37 cellular contexts compared by ENCODE assay signal in genomic region chr20:16219182-16219581, GRCh38.
"Had no signal": no experiment of that assay in that cellular context is flagged by ENCODE, and none has a peak within 500 bp of the region (broad histone marks: within the 10 kb centered on the region; RNA-seq: fewer than 3 reads in every experiment).

No MANE protein-coding gene starts in this region.

- H3K4me1 ChIP-seq: adrenal gland, ascending aorta, body of pancreas, breast epithelium had no signal

- H3K4me3 Mint-ChIP-seq: activated naive CD4-positive, alpha-beta T cell treated with anti-CD3 and anti-CD28 coated beads for 36 hours; activated naive CD4-positive, alpha-beta T cell treated with anti-CD3 and anti-CD28 coated beads, Interleukin-2, amount 10 ng/mL, durations not matched to agents 7 days and 5 days; activated naive CD4-positive, alpha-beta T cell treated with anti-CD3 and anti-CD28 coated beads, Interleukin-2, amount 50 U/mL, for 24 hours; activated naive CD8-positive, alpha-beta T cell; activated naive CD8-positive, alpha-beta T cell treated with anti-CD3 and anti-CD28 coated beads for 36 hours; activated naive CD8-positive, alpha-beta T cell treated with anti-CD3 and anti-CD28 coated beads, Interleukin-2, amount 10 ng/mL, durations not matched to agents 7 days and 5 days; activated naive CD8-positive, alpha-beta T cell treated with anti-CD3 and anti-CD28 coated beads, Interleukin-2, amount 50 U/mL, for 24 hours; activated T-cell treated with anti-CD3 and anti-CD28 coated beads, Interleukin-2, amount 50 U/mL, for 24 hours; activated T-cell treated with anti-CD3 and anti-CD28 coated beads, Interleukin-2, amount 50 U/mL, for 72 hours; activated T-helper 1 cell treated with anti-CD3 and anti-CD28 coated beads, Interleukin-12 subunit alpha, Interleukin-12 subunit beta, Interleukin-2, Interleukin-4 antibody, amounts not matched to agents 30 ng/mL and 10 ng/mL and 1 ng/mL, durations not matched to agents 14 hours and 24 hours and 36 hours; activated T-helper 17 cell treated with anti-CD3 and anti-CD28 coated beads, Interleukin-2, amount 50 U/mL, for 72 hours; brain; central memory CD8-positive, alpha-beta T cell had no signal

- ATAC-seq: activated naive CD4-positive, alpha-beta T cell treated with anti-CD3 and anti-CD28 coated beads, Interleukin-2, amount 50 U/mL, for 72 hours; activated naive CD8-positive, alpha-beta T cell treated with anti-CD3 and anti-CD28 coated beads, Interleukin-2, amount 50 U/mL, for 24 hours; activated T-cell treated with anti-CD3 and anti-CD28 coated beads, Interleukin-2, amount 50 U/mL, for 72 hours; activated T-helper 17 cell treated with anti-CD3 and anti-CD28 coated beads, Interleukin-2, amount 50 U/mL, for 72 hours; body of pancreas had no signal

- H3K4me1 Mint-ChIP-seq: activated naive CD4-positive, alpha-beta T cell treated with anti-CD3 and anti-CD28 coated beads, Interleukin-2, amount 10 ng/mL, durations not matched to agents 7 days and 5 days; activated naive CD4-positive, alpha-beta T cell treated with anti-CD3 and anti-CD28 coated beads, Interleukin-2, amount 50 U/mL, for 24 hours; activated naive CD8-positive, alpha-beta T cell treated with anti-CD3 and anti-CD28 coated beads for 36 hours; activated naive CD8-positive, alpha-beta T cell treated with anti-CD3 and anti-CD28 coated beads, Interleukin-2, amount 10 ng/mL, durations not matched to agents 7 days and 5 days; activated naive CD8-positive, alpha-beta T cell treated with anti-CD3 and anti-CD28 coated beads, Interleukin-2, amount 50 U/mL, for 24 hours; activated T-helper 17 cell treated with anti-CD3 and anti-CD28 coated beads, Interleukin-2, amount 50 U/mL, for 72 hours; central memory CD8-positive, alpha-beta T cell had no signal

- DNase-seq: activated effector memory CD4-positive, alpha-beta T cell treated with anti-CD3 and anti-CD28 coated beads, Interleukin-2, amount 50 U/mL, for 16 hours; activated effector memory CD4-positive, alpha-beta T cell treated with Interleukin-2 at 50 U/mL for 16 hours; activated gamma-delta T cell; activated gamma-delta T cell treated with Interleukin-2 at 50 U/mL for 16 hours; activated naive CD4-positive, alpha-beta T cell; activated naive CD4-positive, alpha-beta T cell treated with anti-CD3 and anti-CD28 coated beads for 36 hours; activated naive CD4-positive, alpha-beta T cell treated with anti-CD3 and anti-CD28 coated beads, Interleukin-2, amount 10 ng/mL, durations not matched to agents 7 days and 5 days; activated naive CD4-positive, alpha-beta T cell treated with anti-CD3 and anti-CD28 coated beads, Interleukin-2, amount 50 U/mL, for 16 hours; activated naive CD4-positive, alpha-beta T cell treated with Interleukin-2 at 50 U/mL for 16 hours; activated naive CD8-positive, alpha-beta T cell treated with anti-CD3 and anti-CD28 coated beads for 36 hours; activated naive CD8-positive, alpha-beta T cell treated with anti-CD3 and anti-CD28 coated beads, Interleukin-2, amount 10 ng/mL, durations not matched to agents 7 days and 5 days; activated naive CD8-positive, alpha-beta T cell treated with anti-CD3 and anti-CD28 coated beads, Interleukin-2, amount 50 U/mL, for 24 hours; activated T-cell treated with anti-CD3 and anti-CD28 coated beads, Interleukin-2, amount 50 U/mL, for 1 hour; activated T-cell treated with anti-CD3 and anti-CD28 coated beads, Interleukin-2, amount 50 U/mL, for 24 hours; activated T-cell treated with anti-CD3 and anti-CD28 coated beads, Interleukin-2, amount 50 U/mL, for 48 hours; activated T-cell treated with anti-CD3 and anti-CD28 coated beads, Interleukin-2, amount 50 U/mL, for 72 hours; adrenal gland; amniotic stem cell; amygdala; anterior cingulate cortex; aorta; body of pancreas; brain microvascular endothelial cell; caudate nucleus; central memory CD4-positive, alpha-beta T cell; cerebellar nuclear complex had no signal

- H3K27me3 ChIP-seq: adrenal gland, ascending aorta, body of pancreas, brain microvascular endothelial cell, breast epithelium, cardiac muscle cell had no signal

- H3K36me3 ChIP-seq: adrenal gland, ascending aorta, brain microvascular endothelial cell, breast epithelium, cardiac muscle cell had no signal

- H3K27ac Mint-ChIP-seq: activated naive CD4-positive, alpha-beta T cell treated with anti-CD3 and anti-CD28 coated beads for 36 hours; activated naive CD4-positive, alpha-beta T cell treated with anti-CD3 and anti-CD28 coated beads, Interleukin-2, amount 10 ng/mL, durations not matched to agents 7 days and 5 days; activated naive CD4-positive, alpha-beta T cell treated with anti-CD3 and anti-CD28 coated beads, Interleukin-2, amount 50 U/mL, for 24 hours; activated naive CD4-positive, alpha-beta T cell treated with anti-CD3 and anti-CD28 coated beads, Interleukin-2, amount 50 U/mL, for 72 hours; activated naive CD8-positive, alpha-beta T cell; activated naive CD8-positive, alpha-beta T cell treated with anti-CD3 and anti-CD28 coated beads for 36 hours; activated naive CD8-positive, alpha-beta T cell treated with anti-CD3 and anti-CD28 coated beads, Interleukin-2, amount 10 ng/mL, durations not matched to agents 7 days and 5 days; activated naive CD8-positive, alpha-beta T cell treated with anti-CD3 and anti-CD28 coated beads, Interleukin-2, amount 50 U/mL, for 24 hours; activated T-cell treated with anti-CD3 and anti-CD28 coated beads, Interleukin-2, amount 50 U/mL, for 24 hours; activated T-cell treated with anti-CD3 and anti-CD28 coated beads, Interleukin-2, amount 50 U/mL, for 72 hours; activated T-helper 1 cell treated with anti-CD3 and anti-CD28 coated beads, Interleukin-12 subunit alpha, Interleukin-12 subunit beta, Interleukin-2, Interleukin-4 antibody, amounts not matched to agents 30 ng/mL and 10 ng/mL and 1 ng/mL, durations not matched to agents 14 hours and 24 hours and 36 hours; activated T-helper 17 cell treated with anti-CD3 and anti-CD28 coated beads, Interleukin-2, amount 50 U/mL, for 72 hours; activated T-helper 2 cell treated with anti-CD3 and anti-CD28 coated beads, Interferon-gamma antibody, Interleukin-2, Interleukin-4, amounts not matched to agents 10 μg/mL and 5 μg/mL and 100 μg/mL, durations not matched to agents 14 hours and 24 hours and 36 hours; brain had no signal

- H3K4me3 ChIP-seq: adrenal gland, ascending aorta, body of pancreas, breast epithelium, cardiac muscle cell had no signal

- H3K27ac ChIP-seq: adrenal gland, ascending aorta, body of pancreas, brain microvascular endothelial cell, breast epithelium, cardiac muscle cell had no signal

- H3K9me3 Mint-ChIP-seq: activated T-cell treated with anti-CD3 and anti-CD28 coated beads, Interleukin-2, amount 50 U/mL, for 24 hours had no signal

- H3K9me3 ChIP-seq: adrenal gland, ascending aorta, breast epithelium had no signal

- H3K36me3 Mint-ChIP-seq: activated naive CD4-positive, alpha-beta T cell treated with anti-CD3 and anti-CD28 coated beads, Interleukin-2, amount 10 ng/mL, durations not matched to agents 7 days and 5 days; activated naive CD4-positive, alpha-beta T cell treated with anti-CD3 and anti-CD28 coated beads, Interleukin-2, amount 50 U/mL, for 24 hours; activated naive CD8-positive, alpha-beta T cell; activated naive CD8-positive, alpha-beta T cell treated with anti-CD3 and anti-CD28 coated beads, Interleukin-2, amount 10 ng/mL, durations not matched to agents 7 days and 5 days; brain had no signal

- H3K27me3 Mint-ChIP-seq: activated naive CD4-positive, alpha-beta T cell treated with anti-CD3 and anti-CD28 coated beads, Interleukin-2, amount 10 ng/mL, durations not matched to agents 7 days and 5 days; activated naive CD4-positive, alpha-beta T cell treated with anti-CD3 and anti-CD28 coated beads, Interleukin-2, amount 50 U/mL, for 24 hours; activated naive CD8-positive, alpha-beta T cell treated with anti-CD3 and anti-CD28 coated beads, Interleukin-2, amount 10 ng/mL, durations not matched to agents 7 days and 5 days; activated naive CD8-positive, alpha-beta T cell treated with anti-CD3 and anti-CD28 coated beads, Interleukin-2, amount 50 U/mL, for 24 hours; activated T-cell treated with anti-CD3 and anti-CD28 coated beads, Interleukin-2, amount 50 U/mL, for 24 hours; activated T-helper 17 cell treated with anti-CD3 and anti-CD28 coated beads, Interleukin-2, amount 50 U/mL, for 72 hours; central memory CD8-positive, alpha-beta T cell had no signal
